Comparison of ENCODE assay signal across 24 cellular contexts in the genomic region with DNA sequence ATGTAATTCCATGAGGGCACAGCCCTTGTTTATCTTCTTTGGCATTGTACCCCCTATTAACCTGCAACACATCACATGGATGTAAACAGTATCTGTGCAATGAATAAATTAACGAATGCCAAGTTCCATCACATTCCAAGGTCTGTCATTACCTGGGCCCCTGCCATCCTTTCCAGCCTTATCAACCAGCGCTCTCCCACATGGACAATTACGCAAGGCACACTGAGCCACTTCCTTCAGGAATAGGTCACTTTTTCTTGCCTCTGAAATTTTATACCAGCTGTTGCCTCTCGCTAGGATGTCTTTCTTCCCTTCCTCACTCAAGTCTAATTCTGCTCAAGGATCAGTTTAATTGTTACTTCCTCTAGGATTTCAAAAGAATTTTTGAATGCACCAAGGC.
DNase-seq lines count a peak whose midpoint lies in the region; ATAC-seq, FAIRE-seq and TF ChIP-seq lines count a peak whose summit lies in the region.
"Had no signal": no experiment of that assay in that cellular context is flagged by ENCODE, and none has a peak within 500 bp of the region (broad histone marks: within the 10 kb centered on the region; RNA-seq: fewer than 3 reads in every experiment).

No MANE protein-coding gene starts in this region.

- peak; percentile 4 for DNase-seq in MCF 10A (ENCODE audit: unreplicated experiment)
- no peak for DNase-seq in breast epithelium (ENCODE audit: low spot score in 2 of 2)
- peak; percentile 29 for DNase-seq in astrocyte (ENCODE audit: low read depth)
- peak in 2 of 3 donors; percentile 30 to 38 for DNase-seq in right cardiac atrium
- DNase-seq in testis: peak; percentile 67
- DNase-seq in NCI-H526 treated with DMSO at 0.1 percent for 48 hours (lab: John Stamatoyannopoulos, UW): no peak
- no peak for DNase-seq in CD4-positive, alpha-beta T cell
- no peak for DNase-seq in epidermal melanocyte (ENCODE audit: insufficient read length, low spot score)
- DNase-seq: DMS 273 treated with DMSO at 0.1 percent for 48 hours, GF-D8, HCEC 1CT, Kasumi-1, NCI-H1417, NCI-H187 treated with DMSO at 0.1 percent for 48 hours, NCI-H2171, NCI-H446 treated with DMSO at 0.1 percent for 48 hours, NCI-H748 treated with DMSO at 0.1 percent for 48 hours, PC-3 had no signal

- no peaks in the 10 kb centered on the region for H3K4me1 Mint-ChIP-seq in MCF 10A (ENCODE audit: insufficient read depth, unreplicated experiment)
- H3K4me1 Mint-ChIP-seq in astrocyte (ENCODE audit: low read depth, unreplicated experiment): no peaks in the 10 kb centered on the region
- peaks cover 41% of the 10 kb centered on the region for H3K4me1 Mint-ChIP-seq in CD4-positive, alpha-beta T cell (ENCODE audit: low read depth)

- H3K27ac Mint-ChIP-seq in MCF 10A (ENCODE audit: low read depth, unreplicated experiment) (no peak overlapping the region), astrocyte (ENCODE audit: unreplicated experiment) (no peak overlapping the region)
- no peak overlapping the region for H3K27ac Mint-ChIP-seq in CD4-positive, alpha-beta T cell

- H3K4me1 ChIP-seq in breast epithelium (no peaks in the 10 kb centered on the region), astrocyte (ENCODE audit: insufficient read depth, low read length) (peaks cover under 1% of the 10 kb centered on the region), right cardiac atrium (ENCODE audit: control insufficient read depth, insufficient read depth, low read length) (no peaks in the 10 kb centered on the region), testis (no peaks in the 10 kb centered on the region)

- peak in 1 of 2 donors; percentile 20 for ATAC-seq in right cardiac atrium
- no peak for ATAC-seq in CD4-positive, alpha-beta T cell (ENCODE audit: poor library complexity)
- ATAC-seq: PC-3 had no signal

- H3K79me2 ChIP-seq in astrocyte (ENCODE audit: insufficient read depth, low read length): no peaks in the 10 kb centered on the region

- H3K27me3 Mint-ChIP-seq in MCF 10A (ENCODE audit: insufficient read depth, unreplicated experiment) (no peaks in the 10 kb centered on the region), astrocyte (ENCODE audit: low read depth, unreplicated experiment) (no peaks in the 10 kb centered on the region)
- H3K27me3 Mint-ChIP-seq in CD4-positive, alpha-beta T cell: no peaks in the 10 kb centered on the region

- H3K36me3 ChIP-seq in breast epithelium (no peaks in the 10 kb centered on the region), astrocyte (ENCODE audit: insufficient read depth, low read length) (no peaks in the 10 kb centered on the region), testis (ENCODE audit: low read depth, missing control alignments) (no peaks in the 10 kb centered on the region)
- H3K36me3 ChIP-seq: BLaER1 treated with 17β-estradiol and CSF1 and Interleukin-3, amounts not matched to agents 10 nM and 100 nM had no signal

- 59% methylated on average over 4 of the region's 4 CpGs for WGBS in right cardiac atrium
- WGBS in testis, 2 donors: 51 to 68% methylated on average over 4 of the region's 4 CpGs

- H2AFZ ChIP-seq in astrocyte (ENCODE audit: low read depth, low read length): no peak overlapping the region

- BruUV-seq in MCF 10A (replicated peaks; lab: Mats Ljungman, UMichigan): no TSS peak

- CTCF ChIA-PET in MCF 10A (lab: Yijun Ruan, JAX): no interaction called here
- CTCF ChIA-PET in CD4-positive, alpha-beta T cell (lab: Charles Lee): no interaction called here

- no peaks in the 10 kb centered on the region for H3K36me3 Mint-ChIP-seq in MCF 10A (ENCODE audit: insufficient read depth, unreplicated experiment)
- no peaks in the 10 kb centered on the region for H3K36me3 Mint-ChIP-seq in astrocyte (ENCODE audit: low read depth, unreplicated experiment)
- no peaks in the 10 kb centered on the region for H3K36me3 Mint-ChIP-seq in CD4-positive, alpha-beta T cell (ENCODE audit: low read depth)

- H3K9me3 Mint-ChIP-seq in MCF 10A (ENCODE audit: unreplicated experiment) (no peaks in the 10 kb centered on the region), astrocyte (ENCODE audit: unreplicated experiment) (no peaks in the 10 kb centered on the region)
- H3K9me3 Mint-ChIP-seq in CD4-positive, alpha-beta T cell: no peaks in the 10 kb centered on the region

- H3K27ac ChIP-seq in breast epithelium (no peak overlapping the region), astrocyte (ENCODE audit: low read depth, low read length) (no peak overlapping the region), right cardiac atrium (ENCODE audit: low read length) (no peak overlapping the region), testis (no peak overlapping the region)
- H3K27ac ChIP-seq in CD4-positive, alpha-beta T cell (ENCODE audit: low read depth, low read length): no peak overlapping the region
- H3K27ac ChIP-seq: BLaER1 treated with 17β-estradiol and CSF1 and Interleukin-3, amounts not matched to agents 10 nM and 100 nM; RWPE1 had no signal

- H3K9me3 ChIP-seq in breast epithelium (no peaks in the 10 kb centered on the region), astrocyte (ENCODE audit: insufficient read depth, low read depth, low read length) (no peaks in the 10 kb centered on the region), right cardiac atrium (ENCODE audit: control insufficient read depth, low read length) (no peaks in the 10 kb centered on the region), testis (no peaks in the 10 kb centered on the region)
- H3K9me3 ChIP-seq in CD4-positive, alpha-beta T cell (ENCODE audit: control insufficient read depth, low read length): no peaks in the 10 kb centered on the region

- no peak overlapping the region for H3K4me2 ChIP-seq in astrocyte (ENCODE audit: low read length)
- H3K4me2 ChIP-seq: BLaER1 treated with 17β-estradiol and CSF1 and Interleukin-3, amounts not matched to agents 10 nM and 100 nM had no signal

- TF ChIP-seq POLR2A in breast epithelium (IDR thresholded peaks at IDR 0.05) (no peak), testis (IDR thresholded peaks at IDR 0.05) (no peak)

- H3K4me3 Mint-ChIP-seq in MCF 10A (ENCODE audit: unreplicated experiment) (no peak overlapping the region), astrocyte (ENCODE audit: unreplicated experiment) (no peak overlapping the region)
- no peak overlapping the region for H3K4me3 Mint-ChIP-seq in CD4-positive, alpha-beta T cell
- H3K4me3 Mint-ChIP-seq: IgD-negative memory B cell had no signal

- TF ChIP-seq CTCF in MCF 10A (IDR thresholded peaks at IDR 0.05; ENCODE audit: unreplicated experiment) (no peak), breast epithelium (IDR thresholded peaks at IDR 0.05) (no peak), astrocyte (IDR thresholded peaks at IDR 0.05; ENCODE audit: insufficient read depth, low read depth, low read length) (no peak), testis (IDR thresholded peaks at IDR 0.05) (no peak)
- no peak for TF ChIP-seq CTCF in CD4-positive, alpha-beta T cell (IDR thresholded peaks at IDR 0.05)

- H3K27me3 ChIP-seq in breast epithelium (no peaks in the 10 kb centered on the region), astrocyte (ENCODE audit: insufficient read depth, low read length) (no peaks in the 10 kb centered on the region), right cardiac atrium (ENCODE audit: control insufficient read depth, insufficient read depth) (no peaks in the 10 kb centered on the region), testis (no peaks in the 10 kb centered on the region)
- no peaks in the 10 kb centered on the region for H3K27me3 ChIP-seq in CD4-positive, alpha-beta T cell (ENCODE audit: control insufficient read depth, insufficient read depth, low read length)
- H3K27me3 ChIP-seq: BLaER1 treated with 17β-estradiol and CSF1 and Interleukin-3, amounts not matched to agents 10 nM and 100 nM had no signal

- POLR2A ChIA-PET in MCF 10A (lab: Yijun Ruan, JAX): no interaction called here
- POLR2A ChIA-PET in CD4-positive, alpha-beta T cell (lab: Charles Lee): no interaction called here

- no peak for FAIRE-seq in astrocyte (lab: Jason Lieb, UNC)
- FAIRE-seq: A204.1, GM12891, GM18507 had no signal

- H3K9ac ChIP-seq in astrocyte (ENCODE audit: low read length): no peak overlapping the region
- H3K9ac ChIP-seq: BLaER1 treated with 17β-estradiol and CSF1 and Interleukin-3, amounts not matched to agents 10 nM and 100 nM had no signal

- no peaks in the 10 kb centered on the region for H4K20me1 ChIP-seq in astrocyte (ENCODE audit: insufficient read depth, low read length)
- H4K20me1 ChIP-seq: BLaER1 treated with 17β-estradiol and CSF1 and Interleukin-3, amounts not matched to agents 10 nM and 100 nM had no signal

- intact Hi-C loops in MCF 10A (cut with micrococcal nuclease): no loop called here
- intact Hi-C loops in breast epithelium (cut with DNase I; ENCODE audit: low total_unique reads): loop anchor here (5.0 kb wide), 1 partner anchor 556 kb away; no protein-coding TSS in a partner anchor
- intact Hi-C loops in right cardiac atrium (cut with DNase I): no loop called here
- intact Hi-C loops in testis (cut with DNase I; ENCODE audit: low total_unique reads): no loop called here
- intact Hi-C loops in CD4-positive, alpha-beta T cell (cut with DNase I, micrococcal nuclease): loop anchor here in 1 of 2 experiments (5.0 kb wide), 1 partner anchor 36 kb away; no protein-coding TSS in a partner anchor

- H3K4me3 ChIP-seq in breast epithelium (no peak overlapping the region), astrocyte (ENCODE audit: insufficient read depth, low read depth, low read length) (no peak overlapping the region), right cardiac atrium (ENCODE audit: low read length) (no peak overlapping the region), testis (no peak overlapping the region)
- H3K4me3 ChIP-seq: BLaER1 treated with 17β-estradiol and CSF1 and Interleukin-3, amounts not matched to agents 10 nM and 100 nM had no signal

Comparison
In these comparisons a context has a peak if more than half of its experiments do, and no peak if none do; other contexts are left out.
1. DNase-seq: peak in MCF 10A (single experiment), astrocyte (single experiment), right cardiac atrium (2 of 3) and testis (single experiment); none in breast epithelium (0 of 2), NCI-H526 treated with DMSO at 0.1 percent for 48 hours (single experiment), CD4-positive, alpha-beta T cell (0 of 10) and epidermal melanocyte (single experiment).